1 cellular context compared by ENCODE assay signal in the genomic region with DNA sequence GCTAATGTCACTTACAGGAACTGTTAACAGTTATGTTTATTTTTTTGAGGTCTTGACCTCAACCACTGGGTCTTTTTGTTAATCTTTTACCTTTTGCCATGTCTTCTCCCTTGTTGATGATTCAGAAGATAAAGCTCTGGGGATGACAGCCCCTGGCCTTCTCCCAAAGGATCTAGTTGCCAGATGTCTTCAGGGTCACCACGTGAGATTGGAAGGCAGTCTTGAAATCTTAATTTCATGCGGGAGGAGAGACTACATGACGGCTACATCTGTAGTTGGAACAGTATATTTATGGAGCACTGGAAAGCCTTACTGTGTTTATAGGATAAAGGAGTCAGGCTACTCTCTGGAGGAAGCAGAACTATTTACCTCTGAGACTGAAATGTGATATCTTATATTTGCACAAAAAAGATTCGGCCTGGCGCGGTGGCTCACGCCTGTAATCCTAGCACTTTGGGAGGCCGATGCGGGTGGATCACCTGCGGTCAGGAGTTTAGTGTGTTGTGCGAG.
TF ChIP-seq lines count a peak whose summit lies in the region.

No MANE protein-coding gene starts in this region.

TF ChIP-seq in H1, 55 proteins besides CTCF, POLR2A, EP300 and RAD21:
- TF ChIP-seq RBBP5 (IDR thresholded peaks at IDR 0.05; ENCODE audit: borderline replicate concordance, low read depth, low read length) (no peak), RNF2 (IDR thresholded peaks at IDR 0.05; ENCODE audit: borderline replicate concordance, low read depth, low read length, missing control alignments, poor library complexity, severe bottlenecking) (no peak), BACH1 (IDR thresholded peaks at IDR 0.05; ENCODE audit: low read length) (no peak), JUN (IDR thresholded peaks at IDR 0.05; ENCODE audit: low read depth, low read length) (no peak), RFX5 (IDR thresholded peaks at IDR 0.05; ENCODE audit: borderline replicate concordance, low read depth, low read length) (no peak), CHD1 (IDR thresholded peaks at IDR 0.05; ENCODE audit: low read depth, low read length) (no peak)
- TF ChIP-seq, protein P1, sequence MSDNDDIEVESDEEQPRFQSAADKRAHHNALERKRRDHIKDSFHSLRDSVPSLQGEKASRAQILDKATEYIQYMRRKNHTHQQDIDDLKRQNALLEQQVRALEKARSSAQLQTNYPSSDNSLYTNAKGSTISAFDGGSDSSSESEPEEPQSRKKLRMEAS (IDR thresholded peaks at IDR 0.05) = no peak
TF ChIP-seq in H1: peak in this region for 0.
